ENCODE assay signal across 1 cellular context in genomic region chr15:59420986-59421618, GRCh38.
TF ChIP-seq lines count a peak whose summit lies in the region.

No MANE protein-coding gene starts in this region.

TF ChIP-seq in GM12878, 131 proteins besides CTCF, POLR2A, EP300 and RAD21:
- TF ChIP-seq REST (IDR thresholded peaks at IDR 0.05; ENCODE audit: low read depth, low read length) (peak; percentile 73), RB1 (IDR thresholded peaks at IDR 0.05; ENCODE audit: borderline replicate concordance) (no peak)
TF ChIP-seq in GM12878: peak in this region for 1.
